ENCODE assay signal across 19 cellular contexts in genomic region chr18:10912790-10913560, GRCh38.
DNase-seq lines count a peak whose midpoint lies in the region; ATAC-seq, FAIRE-seq and TF ChIP-seq lines count a peak whose summit lies in the region.
"Had no signal": no experiment of that assay in that cellular context is flagged by ENCODE, and none has a peak within 500 bp of the region (broad histone marks: within the 10 kb centered on the region; RNA-seq: fewer than 3 reads in every experiment).

No MANE protein-coding gene starts in this region.

- no peak for ATAC-seq in GM21825 (IDR thresholded peaks at IDR 0.05; ENCODE audit: unreplicated experiment)
- ATAC-seq in HG02938 (IDR thresholded peaks at IDR 0.05; ENCODE audit: unreplicated experiment): no peak
- ATAC-seq: foreskin keratinocyte had no signal

- peak overlapping the region in 1 of 5 experiments; percentile 65 for H3K4me3 Mint-ChIP-seq in brain

- no peaks in the 10 kb centered on the region for H3K27me3 ChIP-seq in smooth muscle cell (ENCODE audit: low read depth)
- H3K27me3 ChIP-seq: foreskin keratinocyte, stomach had no signal

- no peaks in the 10 kb centered on the region for H3K27me3 Mint-ChIP-seq in brain

- peak; percentile 68 for FAIRE-seq in kidney (lab: Jason Lieb, UNC)
- FAIRE-seq: GM12878 had no signal

- no peaks in the 10 kb centered on the region for H3F3A ChIP-seq in smooth muscle cell (ENCODE audit: low read depth)

- 82% methylated on average over 6 of the region's 6 CpGs for WGBS in smooth muscle cell (ENCODE audit: low lambda C conversion rate)

- peaks cover 0 to 3% of the 10 kb centered on the region in 2 donors for H3K4me1 ChIP-seq in kidney (ENCODE audit: control insufficient read depth in 1 of 2, insufficient read depth in 1 of 2, low read depth in 1 of 2, low read length in 2 of 2)
- H3K4me1 ChIP-seq in smooth muscle cell (ENCODE audit: low read depth): peaks cover 6% of the 10 kb centered on the region
- H3K4me1 ChIP-seq: Caco-2, foreskin keratinocyte, stomach had no signal

- H3K27ac Mint-ChIP-seq in brain: peak overlapping the region in 3 of 5 experiments; percentile 78 to 96 (median 90)
- H3K27ac Mint-ChIP-seq: activated T-helper 2 cell treated with anti-CD3 and anti-CD28 coated beads, Interferon-gamma antibody, Interleukin-2, Interleukin-4, amounts not matched to agents 10 μg/mL and 5 μg/mL and 100 μg/mL, durations not matched to agents 14 hours and 24 hours and 36 hours had no signal

- H3K9ac ChIP-seq in kidney (ENCODE audit: low read length in 2 of 2) (no peak overlapping the region), smooth muscle cell (ENCODE audit: low read depth) (no peak overlapping the region)

- H3K4me3 ChIP-seq in kidney (ENCODE audit: low read length in 2 of 2): no peak overlapping the region
- H3K4me3 ChIP-seq in smooth muscle cell: no peak overlapping the region
- H3K4me3 ChIP-seq: GM12878, stomach had no signal

- H3K4me1 Mint-ChIP-seq in brain: peaks cover 30% of the 10 kb centered on the region

- H3K9me3 ChIP-seq in kidney (ENCODE audit: control insufficient read depth in 1 of 2, low read length in 2 of 2) (no peaks in the 10 kb centered on the region), smooth muscle cell (replicated peaks; ENCODE audit: low read depth) (no peaks in the 10 kb centered on the region)
- H3K9me3 ChIP-seq: Caco-2, stomach had no signal

- intact Hi-C loops in kidney (cut with DNase I): no loop called here

- DNase-seq in HS-27A (ENCODE audit: low read depth) (peak; percentile 89), kidney (no peak), smooth muscle cell (lab: John Stamatoyannopoulos, UW; ENCODE audit: unreplicated experiment) (no peak), T1000 (lab: John Stamatoyannopoulos, UW) (no peak)
- DNase-seq: activated CD4-positive, alpha-beta T cell treated with anti-CD3 and anti-CD28 coated beads for 48 hours; Caco-2; cerebellar nuclear complex; KBM-7; NCI-H2029; NK-92 treated with Interleukin-12 subunit alpha and Interleukin-12 subunit beta, amount 100 ng/mL, for 24 hours; nucleus accumbens; stimulated activated CD4-positive, alpha-beta T cell treated with anti-CD3 and anti-CD28 coated beads, Interleukin-4, amount 100 ng/mL, for 4 hours; stomach had no signal

- TF ChIP-seq CTCF in brain (conservative IDR thresholded peaks at IDR 0.05): no peak
- TF ChIP-seq CTCF in kidney (IDR thresholded peaks at IDR 0.05; ENCODE audit: borderline replicate concordance, extremely low read depth, insufficient read depth): no peak
- TF ChIP-seq CTCF in smooth muscle cell (IDR thresholded peaks at IDR 0.05; ENCODE audit: borderline replicate concordance, insufficient read depth, poor library complexity, severe bottlenecking): no peak

- H2AFZ ChIP-seq in smooth muscle cell (ENCODE audit: low read depth): no peak overlapping the region

- no peaks in the 10 kb centered on the region for H3K9me3 Mint-ChIP-seq in brain
- H3K9me3 Mint-ChIP-seq: activated T-helper 2 cell treated with anti-CD3 and anti-CD28 coated beads, Interferon-gamma antibody, Interleukin-2, Interleukin-4, amounts not matched to agents 10 μg/mL and 5 μg/mL and 100 μg/mL, durations not matched to agents 14 hours and 24 hours and 36 hours had no signal

- H3K79me2 ChIP-seq in smooth muscle cell (ENCODE audit: low read depth): no peaks in the 10 kb centered on the region

- H3K36me3 Mint-ChIP-seq in brain: no peaks in the 10 kb centered on the region

- H3K4me2 ChIP-seq in smooth muscle cell: peak overlapping the region; percentile 40

- H3K36me3 ChIP-seq in kidney (ENCODE audit: control insufficient read depth in 1 of 2, insufficient read depth in 2 of 2, low read length in 2 of 2): no peaks in the 10 kb centered on the region
- H3K36me3 ChIP-seq in smooth muscle cell (ENCODE audit: low read depth): no peaks in the 10 kb centered on the region
- H3K36me3 ChIP-seq: stomach had no signal

- no peaks in the 10 kb centered on the region for H4K20me1 ChIP-seq in smooth muscle cell (ENCODE audit: low read depth)

- H3K27ac ChIP-seq in kidney (ENCODE audit: low read depth in 2 of 2, low read length in 2 of 2): no peak overlapping the region
- H3K27ac ChIP-seq in smooth muscle cell (ENCODE audit: low read depth): peak overlapping the region; percentile 69
- H3K27ac ChIP-seq: foreskin keratinocyte, stomach had no signal
